Comparison of ENCODE assay signal across 1 cellular context in genomic region chr6:137872071-137872470, GRCh38.
TF ChIP-seq lines count a peak whose summit lies in the region.

No MANE protein-coding gene starts in this region.

TF ChIP-seq in GM12878, 131 proteins besides CTCF, POLR2A, EP300 and RAD21 (continued from another document):
- TF ChIP-seq ATF2 (IDR thresholded peaks at IDR 0.05; ENCODE audit: low read length) (no peak), RAD51 (IDR thresholded peaks at IDR 0.05) (no peak), FOS (IDR thresholded peaks at IDR 0.05; ENCODE audit: borderline replicate concordance, extremely low read depth, insufficient read length) (no peak)
